10 cellular contexts compared by ENCODE assay signal in the genomic region with DNA sequence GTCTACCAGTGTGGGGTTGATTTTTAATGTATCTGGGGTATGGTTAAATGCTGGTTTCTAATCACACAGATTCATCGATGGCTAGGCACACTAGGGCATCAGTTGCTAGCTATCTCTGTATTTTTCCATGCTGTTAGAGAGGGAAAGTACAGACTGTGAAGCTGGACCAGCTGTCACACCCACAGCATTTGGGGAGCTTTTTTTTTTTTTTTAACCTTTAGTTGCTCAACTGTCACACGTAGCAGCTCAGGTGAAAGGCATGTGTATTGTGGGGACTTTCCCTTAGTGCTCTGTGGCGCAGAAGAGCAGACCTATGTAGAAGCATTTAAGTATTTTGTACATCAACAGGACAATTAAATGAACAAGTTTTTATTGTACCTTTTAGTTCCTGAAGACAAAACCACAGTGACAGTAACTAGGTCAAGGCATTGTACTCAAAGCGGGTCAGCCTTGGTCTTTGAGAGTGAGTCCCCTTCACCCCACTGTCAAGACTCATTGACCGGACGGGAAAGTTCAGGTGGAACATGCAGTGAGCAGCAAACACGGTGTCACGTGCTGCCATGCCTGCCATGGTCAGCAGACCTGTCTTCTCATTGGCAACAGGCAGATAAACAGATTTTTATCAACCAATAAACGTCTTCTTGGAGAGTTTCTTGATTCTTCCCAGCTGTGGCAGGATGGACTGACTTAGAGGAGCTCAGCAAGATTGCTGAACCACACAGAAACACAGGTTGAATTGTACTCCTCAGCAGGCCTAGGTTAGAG.
A peak's percentile ranks its signal among the peaks of the same experiment; 100 is the strongest.
DNase-seq lines count a peak whose midpoint lies in the region; ATAC-seq lines count a peak whose summit lies in the region.
"Had no signal": no experiment of that assay in that cellular context is flagged by ENCODE, and none has a peak within 500 bp of the region (broad histone marks: within the 10 kb centered on the region; RNA-seq: fewer than 3 reads in every experiment).

No MANE protein-coding gene starts in this region.

- peaks cover 29% of the 10 kb centered on the region for H3K9me3 ChIP-seq in BLaER1

- peak overlapping the region; percentile 91 for H3K27ac Mint-ChIP-seq in activated T-helper 17 cell treated with anti-CD3 and anti-CD28 coated beads, Interleukin-2, amount 50 U/mL, for 72 hours

- peak overlapping the region; percentile 42; the same call in 1 of the 2 replicates for H3K4me2 ChIP-seq in BLaER1

- H3K9ac ChIP-seq in BLaER1, result no peak overlapping the region
- H3K9ac ChIP-seq: parathyroid adenoma had no signal

- no peak overlapping the region; the same call in 1 of the 2 replicates for H3K27ac ChIP-seq in BLaER1
- H3K27ac ChIP-seq: parathyroid adenoma had no signal

- no peaks in the 10 kb centered on the region for H3K27me3 Mint-ChIP-seq in activated T-helper 17 cell treated with anti-CD3 and anti-CD28 coated beads, Interleukin-2, amount 50 U/mL, for 72 hours

- DNase-seq in activated gamma-delta T cell treated with Interleukin-2 at 50 U/mL for 16 hours, result no peak
- DNase-seq in NCI-H1436 treated with DMSO at 0.1 percent for 48 hours (lab: John Stamatoyannopoulos, UW), result no peak
- DNase-seq in hepatic stellate cell (ENCODE audit: low spot score), result no peak
- DNase-seq in NCI-H2107 (lab: John Stamatoyannopoulos, UW), result no peak
- DNase-seq: amygdala had no signal

- ATAC-seq in GM18861 (IDR thresholded peaks at IDR 0.05; ENCODE audit: unreplicated experiment) (peak; percentile 51), HG02870 (IDR thresholded peaks at IDR 0.05; ENCODE audit: unreplicated experiment) (peak; percentile 77)
- peak; percentile 83 for ATAC-seq in activated T-helper 17 cell treated with anti-CD3 and anti-CD28 coated beads, Interleukin-2, amount 50 U/mL, for 72 hours (replicated peaks)

- peaks cover 20% of the 10 kb centered on the region for H3K4me1 Mint-ChIP-seq in activated T-helper 17 cell treated with anti-CD3 and anti-CD28 coated beads, Interleukin-2, amount 50 U/mL, for 72 hours

- no peaks in the 10 kb centered on the region for H3K27me3 ChIP-seq in BLaER1

- H3K4me3 Mint-ChIP-seq in activated T-helper 17 cell treated with anti-CD3 and anti-CD28 coated beads, Interleukin-2, amount 50 U/mL, for 72 hours, result peak overlapping the region; percentile 66

- no peaks in the 10 kb centered on the region for H4K20me1 ChIP-seq in BLaER1

- no peaks in the 10 kb centered on the region for H3K36me3 ChIP-seq in BLaER1

- H3K4me1 ChIP-seq in BLaER1, result peaks cover 20% of the 10 kb centered on the region
- H3K4me1 ChIP-seq: parathyroid adenoma had no signal

- no peaks in the 10 kb centered on the region for H3K36me3 Mint-ChIP-seq in activated T-helper 17 cell treated with anti-CD3 and anti-CD28 coated beads, Interleukin-2, amount 50 U/mL, for 72 hours (ENCODE audit: low read depth)

- peaks cover 3% of the 10 kb centered on the region for H3K9me3 Mint-ChIP-seq in activated T-helper 17 cell treated with anti-CD3 and anti-CD28 coated beads, Interleukin-2, amount 50 U/mL, for 72 hours

- no peak overlapping the region for H3K4me3 ChIP-seq in BLaER1
